Comparison of ENCODE assay signal across 2 cellular contexts in genomic region chr6:110310861-110311446, GRCh38.
A peak's percentile ranks its signal among the peaks of the same experiment; 100 is the strongest.
TF ChIP-seq lines count a peak whose summit lies in the region.

No MANE protein-coding gene starts in this region.

TF ChIP-seq in GM12878, 131 proteins besides CTCF, POLR2A, EP300 and RAD21:
- TF ChIP-seq MEF2B (IDR thresholded peaks at IDR 0.05; ENCODE audit: partially characterized antibody, poor library complexity, severe bottlenecking): peak; percentile 32
- TF ChIP-seq IKZF2 (IDR thresholded peaks at IDR 0.05): 0 out of 4 replicates have a peak, but pooled peaks of 1 of the 2 experiments have one; percentile 26
- TF ChIP-seq MTA2 (IDR thresholded peaks at IDR 0.05; ENCODE audit: low read depth): peak; percentile 43; the same call in 1 of the 2 replicates
- no peak for TF ChIP-seq POU2F2 (IDR thresholded peaks at IDR 0.05; ENCODE audit: borderline replicate concordance, low read depth, low read length)
- no peak for TF ChIP-seq ZBTB11 (CRISPR knock-in tag; IDR thresholded peaks at IDR 0.05)
- TF ChIP-seq MXI1 (IDR thresholded peaks at IDR 0.05; ENCODE audit: low read depth, low read length): no peak

TF ChIP-seq in SK-N-SH, 30 proteins besides CTCF, POLR2A, EP300 and RAD21 (continued from another document):
- TF ChIP-seq FOXM1 (IDR thresholded peaks at IDR 0.05; ENCODE audit: low read depth) (no peak), RCOR1 (IDR thresholded peaks at IDR 0.05; ENCODE audit: low read length) (no peak), REST (IDR thresholded peaks at IDR 0.05; ENCODE audit: low read depth, low read length) (no peak), MEF2A (IDR thresholded peaks at IDR 0.05; ENCODE audit: borderline replicate concordance, low read depth) (no peak), PBX3 (IDR thresholded peaks at IDR 0.05) (no peak), EZH2phosphoT487 (IDR thresholded peaks at IDR 0.05; ENCODE audit: borderline replicate concordance, low read depth) (no peak), TAF1 (IDR thresholded peaks at IDR 0.05; ENCODE audit: borderline replicate concordance, low read depth, low read length) (no peak), TEAD4 (IDR thresholded peaks at IDR 0.05; ENCODE audit: borderline replicate concordance, insufficient read depth) (no peak), RFX5 (IDR thresholded peaks at IDR 0.05; ENCODE audit: low read length) (no peak)
